Comparison of ENCODE assay signal across 20 cellular contexts in the genomic region with DNA sequence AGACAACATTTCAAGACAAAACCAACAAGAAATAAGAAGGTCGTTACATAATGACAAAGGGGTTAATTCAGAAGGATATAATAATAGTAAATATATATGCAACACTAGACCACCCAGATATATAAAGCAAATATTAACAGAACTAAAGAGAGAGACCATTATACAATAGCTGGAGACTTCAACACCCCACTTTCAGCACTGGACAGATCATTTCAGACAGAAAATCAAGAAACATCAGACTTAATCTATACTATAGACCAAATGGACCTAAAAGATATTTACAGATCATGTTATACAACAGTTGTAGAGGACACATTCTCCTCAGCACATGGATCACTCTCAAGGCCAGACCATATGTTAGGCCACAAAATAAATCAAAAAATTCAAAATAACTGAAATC. TPM values are rescaled to one million over a fixed set of nuclear protein-coding genes. Genes with fewer than 3 reads are reported as not detected.
A peak's percentile ranks its signal among the peaks of the same experiment; 100 is the strongest.
DNase-seq lines count a peak whose midpoint lies in the region; ATAC-seq, FAIRE-seq and TF ChIP-seq lines count a peak whose summit lies in the region.
"Had no signal": no experiment of that assay in that cellular context is flagged by ENCODE, and none has a peak within 500 bp of the region (broad histone marks: within the 10 kb centered on the region; RNA-seq: fewer than 3 reads in every experiment).

No MANE protein-coding gene starts in this region.

- no peak for FAIRE-seq in A549 (lab: Jason Lieb, UNC)
- FAIRE-seq: D721Med, GM12891, GM18507, H54 had no signal

- H3K27ac Mint-ChIP-seq in GM23338 (no peak overlapping the region), glutamatergic neuron (ENCODE audit: unreplicated experiment) (no peak overlapping the region)
- H3K27ac Mint-ChIP-seq: B cell; CD8-positive, alpha-beta memory T cell had no signal

- TF ChIP-seq POLR2A in A549 (IDR thresholded peaks at IDR 0.05; ENCODE audit: low read length): no peak

- no peaks in the 10 kb centered on the region for H3K9me2 ChIP-seq in GM23338 (ENCODE audit: insufficient read depth)

- H3K36me3 Mint-ChIP-seq in GM23338 (ENCODE audit: low read depth) (peaks cover 15% of the 10 kb centered on the region), glutamatergic neuron (ENCODE audit: unreplicated experiment) (peaks cover 37% of the 10 kb centered on the region)

- H3K4me1 Mint-ChIP-seq in GM23338: peaks cover 14% of the 10 kb centered on the region
- H3K4me1 Mint-ChIP-seq in glutamatergic neuron (ENCODE audit: low read depth, unreplicated experiment): no peaks in the 10 kb centered on the region

- H4K91ac ChIP-seq in mesenchymal stem cell (ENCODE audit: low read length): no peak overlapping the region

- CTCF ChIA-PET in A549 (lab: Yijun Ruan, JAX): no interaction called here

- 80% methylated on average over 1 of the region's 1 CpG for WGBS in A549 (ENCODE audit: missing lambda C conversion rate)
- WGBS in mesenchymal stem cell: no CpG with 5 or more reads among the region's 1 CpG

- TF ChIP-seq RAD21 in A549 (conservative IDR thresholded peaks at IDR 0.05 in 1 of 2, IDR thresholded peaks at IDR 0.05 in 1 of 2) (no peak), Ishikawa (IDR thresholded peaks at IDR 0.05; ENCODE audit: low read depth) (no peak)

- H2AFZ ChIP-seq in GM23338: no peak overlapping the region
- H2AFZ ChIP-seq in mesenchymal stem cell (ENCODE audit: low read depth, low read length): no peak overlapping the region

- no peaks in the 10 kb centered on the region for H3F3A ChIP-seq in GM23338 (replicated peaks; ENCODE audit: low read depth)

- peaks cover 93% of the 10 kb centered on the region for H3K79me2 ChIP-seq in GM23338 (replicated peaks; ENCODE audit: insufficient read depth)

- no peak for TF ChIP-seq CTCF in A549 (IDR thresholded peaks at IDR 0.05)
- no peak for TF ChIP-seq CTCF in GM23338 (conservative IDR thresholded peaks at IDR 0.05; ENCODE audit: low read depth in 2 of 2)
- no peak for TF ChIP-seq CTCF in glutamatergic neuron (IDR thresholded peaks at IDR 0.05; ENCODE audit: partially characterized antibody, unreplicated experiment)

- H3K9me3 ChIP-seq in A549: peaks cover 23% of the 10 kb centered on the region; the same call in 2 of the 3 replicates
- peaks cover 20% of the 10 kb centered on the region for H3K9me3 ChIP-seq in mesenchymal stem cell (ENCODE audit: control insufficient read depth, low read length)

- no peak overlapping the region for H2BK120ac ChIP-seq in mesenchymal stem cell (ENCODE audit: low read depth, low read length)

- no peak overlapping the region for H3K14ac ChIP-seq in mesenchymal stem cell (ENCODE audit: low read length in 2 of 2)

- H3K79me1 ChIP-seq in mesenchymal stem cell (replicated peaks; ENCODE audit: low read length, poor library complexity, severe bottlenecking): peaks cover 14% of the 10 kb centered on the region

- H3K4me3 Mint-ChIP-seq in GM23338 (no peak overlapping the region), glutamatergic neuron (ENCODE audit: unreplicated experiment) (no peak overlapping the region)
- H3K4me3 Mint-ChIP-seq: B cell; CD4-positive, CD25-positive, alpha-beta regulatory T cell had no signal

- no peak for DNase-seq in A549 (ENCODE audit: low read depth in 1 of 2, low spot score in 1 of 2)
- DNase-seq in GM23338 (ENCODE audit: low spot score): no peak
- DNase-seq in mesenchymal stem cell: no peak
- DNase-seq in glutamatergic neuron: no peak
- DNase-seq: CD4-positive, CD25-positive, alpha-beta regulatory T cell; CD8-positive, alpha-beta memory T cell; DMS 273 treated with DMSO at 0.1 percent for 48 hours; DMS79; GF-D8; GOT3 had no signal

- H3K4me2 ChIP-seq in A549: no peak overlapping the region
- H3K4me2 ChIP-seq in GM23338: no peak overlapping the region
- no peak overlapping the region for H3K4me2 ChIP-seq in mesenchymal stem cell (ENCODE audit: low read length, poor library complexity, severe bottlenecking)
- H3K4me2 ChIP-seq: BLaER1 had no signal

- TF ChIP-seq EP300 in A549 (IDR thresholded peaks at IDR 0.05) (no peak), Ishikawa (IDR thresholded peaks at IDR 0.05; ENCODE audit: borderline replicate concordance) (no peak)

- H3K27me3 ChIP-seq in GM23338 (ENCODE audit: insufficient read depth) (no peaks in the 10 kb centered on the region), mesenchymal stem cell (ENCODE audit: control insufficient read depth in 1 of 2, insufficient read depth in 1 of 2, low read length in 2 of 2) (no peaks in the 10 kb centered on the region)
- H3K27me3 ChIP-seq: BLaER1 had no signal

- H3K9ac ChIP-seq in mesenchymal stem cell (ENCODE audit: low read length): no peak overlapping the region
- H3K9ac ChIP-seq: BLaER1 had no signal

- no peak overlapping the region for H2AK5ac ChIP-seq in mesenchymal stem cell (ENCODE audit: low read length, severe bottlenecking)

- no peaks in the 10 kb centered on the region; the same call in 1 of the 2 replicates for H4K20me1 ChIP-seq in GM23338 (replicated peaks; ENCODE audit: insufficient read depth)

- H3K4me1 ChIP-seq in A549 (no peaks in the 10 kb centered on the region), GM23338 (ENCODE audit: insufficient read depth) (peaks cover 14% of the 10 kb centered on the region; the same call in 1 of the 2 replicates), mesenchymal stem cell (ENCODE audit: control insufficient read depth, insufficient read depth, low read depth, low read length) (no peaks in the 10 kb centered on the region)
- H3K4me1 ChIP-seq: BLaER1 had no signal

- POLR2A ChIA-PET in A549 (lab: Yijun Ruan, JAX): no interaction called here

- H3K4ac ChIP-seq in mesenchymal stem cell (ENCODE audit: low read depth in 1 of 2, low read length in 2 of 2): no peak overlapping the region

- H3K27ac ChIP-seq in A549: no peak overlapping the region
- H3K27ac ChIP-seq in GM23338 (ENCODE audit: low read depth): no peak overlapping the region
- H3K27ac ChIP-seq in mesenchymal stem cell (ENCODE audit: low read length, poor library complexity, severe bottlenecking): no peak overlapping the region
- H3K27ac ChIP-seq: BLaER1, C4-2B had no signal

- ATAC-seq in A549 (no peak), GM23338 (no peak), GM19397 (IDR thresholded peaks at IDR 0.05; ENCODE audit: unreplicated experiment) (no peak)

- H3K36me3 ChIP-seq in GM23338 (ENCODE audit: insufficient read depth) (no peaks in the 10 kb centered on the region), mesenchymal stem cell (ENCODE audit: control insufficient read depth in 1 of 2, insufficient read depth in 2 of 2, low read depth in 1 of 2, low read length in 2 of 2) (peaks cover 0 to 11% of the 10 kb centered on the region in 2 experiments)
- H3K36me3 ChIP-seq: HAP-1 had no signal

- no peak overlapping the region for H3K4me3 ChIP-seq in A549
- no peak overlapping the region for H3K4me3 ChIP-seq in GM23338
- H3K4me3 ChIP-seq in mesenchymal stem cell (ENCODE audit: insufficient read depth in 1 of 2, low read depth in 1 of 2, low read length in 2 of 2): no peak overlapping the region
- H3K4me3 ChIP-seq: BLaER1, HAP-1 had no signal

- H2BK15ac ChIP-seq in mesenchymal stem cell (ENCODE audit: low read depth, poor library complexity, severe bottlenecking): no peak overlapping the region

- H3K23ac ChIP-seq in mesenchymal stem cell (ENCODE audit: low read length in 2 of 2): no peak overlapping the region

- no peaks in the 10 kb centered on the region for H3K27me3 Mint-ChIP-seq in GM23338 (ENCODE audit: insufficient read depth, low read depth, poor library complexity)
- H3K27me3 Mint-ChIP-seq in glutamatergic neuron (ENCODE audit: unreplicated experiment): peaks cover 1% of the 10 kb centered on the region
- H3K27me3 Mint-ChIP-seq: B cell; CD4-positive, CD25-positive, alpha-beta regulatory T cell had no signal

- peaks cover 18% of the 10 kb centered on the region; the same call in 2 of the 3 replicates for H3K9me3 Mint-ChIP-seq in GM23338
- H3K9me3 Mint-ChIP-seq in glutamatergic neuron (ENCODE audit: unreplicated experiment): peaks cover 13% of the 10 kb centered on the region

- no peak overlapping the region for H3K18ac ChIP-seq in mesenchymal stem cell (ENCODE audit: low read depth in 1 of 2, low read length in 2 of 2)

- peak overlapping the region; percentile 19 for H2BK5ac ChIP-seq in mesenchymal stem cell (ENCODE audit: low read depth, low read length, poor library complexity, severe bottlenecking)

- H2BK12ac ChIP-seq in mesenchymal stem cell (ENCODE audit: low read length in 2 of 2): no peak overlapping the region

- H4K8ac ChIP-seq in mesenchymal stem cell (ENCODE audit: low read length): no peak overlapping the region

RNA-seq across cellular contexts. Expression of a gene that starts 26.8 kb away (rescaled TPM):
- polyA plus RNA-seq in A549 (2011; rRNA removed) (19.5 and 25.7 TPM in 2 replicates), A549 (2017; fragmentation: RNase III; extraction: RNeasy Plus Mini Kit Qiagen cat#74134 plus additional on column Dnase treatment) (22.5 to 27.7 TPM (median 22.5 TPM) in 3 replicates), GM23338 (2016; fragmentation: Nextera tagmentation; extraction: Ambion mirVana) (36.5 and 37.5 TPM in 2 replicates)
- 5.2 and 6.0 TPM in 2 replicates for polyA plus RNA-seq in A549 (2012; cell fraction: cytosol; rRNA removed)
- 6.7 and 8.1 TPM in 2 replicates for polyA plus RNA-seq in A549 (2012; cell fraction: nucleus; rRNA removed)
- polyA minus RNA-seq in A549 (2011; rRNA and poly(A)+ RNA removed): 18.2 and 30.8 TPM in 2 replicates
- 38.9 and 40.7 TPM in 2 replicates for total RNA-seq in GM23338 (2014; rRNA removed; shearing (Covaris generic))
- polyA plus RNA-seq in mesenchymal stem cell (2013, experiment 1 of 2): 33.2 TPM
- polyA plus RNA-seq in mesenchymal stem cell (2013, experiment 2 of 2): 34.9 TPM
- 45.4 TPM for total RNA-seq in glutamatergic neuron (ENCODE audit: unreplicated experiment)

RNA-seq across cellular contexts. Expression of a gene that starts 27.1 kb away (rescaled TPM):
- 39.8 and 41.6 TPM in 2 replicates for polyA plus RNA-seq in A549 (2011; rRNA removed)
- polyA plus RNA-seq in A549 (2012; cell fraction: cytosol; rRNA removed): 5.0 and 5.5 TPM in 2 replicates
- polyA plus RNA-seq in A549 (2012; cell fraction: nucleus; rRNA removed): 4.2 and 4.8 TPM in 2 replicates
- polyA plus RNA-seq in A549 (2017; fragmentation: RNase III; extraction: RNeasy Plus Mini Kit Qiagen cat#74134 plus additional on column Dnase treatment): 10.9 to 12.3 TPM (median 12.2 TPM) in 3 replicates
- 22.6 and 23.8 TPM in 2 replicates for polyA minus RNA-seq in A549 (2011; rRNA and poly(A)+ RNA removed)
- 10.9 and 14.5 TPM in 2 replicates for total RNA-seq in GM23338 (2014; rRNA removed; shearing (Covaris generic))
- polyA plus RNA-seq in GM23338 (2016; fragmentation: Nextera tagmentation; extraction: Ambion mirVana): 5.4 and 6.3 TPM in 2 replicates
- 13.8 TPM for polyA plus RNA-seq in mesenchymal stem cell (2013, experiment 1 of 2)
- 13.5 TPM for polyA plus RNA-seq in mesenchymal stem cell (2013, experiment 2 of 2)
- 28.9 TPM for total RNA-seq in glutamatergic neuron (ENCODE audit: unreplicated experiment)
